8 cellular contexts compared by ENCODE assay signal in the genomic region with DNA sequence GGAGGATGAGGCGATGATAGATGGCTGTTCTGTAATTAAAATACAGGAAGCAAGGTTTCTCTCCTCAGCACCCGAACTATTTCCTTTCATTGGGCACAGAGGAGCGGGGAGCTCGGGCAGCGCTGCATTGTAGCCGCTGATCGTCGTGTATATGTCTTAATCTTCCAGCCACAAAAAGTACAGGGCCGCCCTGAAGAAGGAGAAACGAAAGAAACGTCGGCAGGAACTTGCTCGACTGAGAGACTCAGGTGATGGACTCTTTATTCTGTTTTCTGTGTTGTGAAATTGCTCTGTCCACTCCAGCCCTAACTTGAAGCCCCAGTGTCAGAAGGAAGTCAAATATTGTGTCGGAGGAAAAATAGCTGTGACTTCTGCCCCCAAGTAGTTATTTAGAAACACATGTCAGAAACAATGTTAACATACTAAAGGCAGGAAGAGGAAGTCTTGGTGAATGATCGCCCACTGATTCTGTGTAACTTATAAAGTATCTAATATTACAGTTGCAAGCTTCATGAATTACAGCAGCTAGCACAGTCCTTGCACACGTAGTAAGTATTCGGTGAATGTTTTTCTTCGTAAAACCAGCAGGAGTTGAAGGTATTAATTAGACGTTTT. TPM values are rescaled to one million over a fixed set of nuclear protein-coding genes. Genes with fewer than 3 reads are reported as not detected.
DNase-seq lines count a peak whose midpoint lies in the region; ATAC-seq and TF ChIP-seq lines count a peak whose summit lies in the region.

No MANE protein-coding gene starts in this region.

- peaks cover 7% of the 10 kb centered on the region for H3K36me3 ChIP-seq in lower lobe of right lung

- no peaks in the 10 kb centered on the region for H3K9me3 Mint-ChIP-seq in CD4-positive, alpha-beta T cell
- H3K9me3 Mint-ChIP-seq in activated CD4-positive, alpha-beta T cell treated with anti-CD3 and anti-CD28 coated beads, Interleukin-2, amount 10 ng/mL, durations not matched to agents 7 days and 5 days, result no peaks in the 10 kb centered on the region

- H3K27me3 ChIP-seq in CD4-positive, alpha-beta T cell (ENCODE audit: control insufficient read depth, insufficient read depth, low read length), result no peaks in the 10 kb centered on the region
- H3K27me3 ChIP-seq in lower lobe of right lung (ENCODE audit: low read depth), result no peaks in the 10 kb centered on the region

- TF ChIP-seq CTCF in CD4-positive, alpha-beta T cell (IDR thresholded peaks at IDR 0.05), result no peak
- TF ChIP-seq CTCF in cardiac fibroblast (IDR thresholded peaks at IDR 0.05; ENCODE audit: low read depth, low read length) (no peak), lower lobe of right lung (IDR thresholded peaks at IDR 0.05) (no peak)

- H3K4me1 ChIP-seq in lower lobe of right lung, result peaks cover 6% of the 10 kb centered on the region

- peak overlapping the region; percentile 72 for H3K4me3 ChIP-seq in Jurkat, Clone E6-1 (ENCODE audit: low read length)
- H3K4me3 ChIP-seq in cardiac fibroblast (replicated peaks in 1 of 2; ENCODE audit: low read depth in 2 of 2, low read length in 2 of 2), result peak overlapping the region; percentile 73 to 82
- peak overlapping the region; percentile 73 for H3K4me3 ChIP-seq in lower lobe of right lung

- peaks cover 31% of the 10 kb centered on the region for H3K36me3 Mint-ChIP-seq in CD4-positive, alpha-beta T cell (ENCODE audit: low read depth)
- H3K36me3 Mint-ChIP-seq in activated CD4-positive, alpha-beta T cell treated with anti-CD3 and anti-CD28 coated beads, Interleukin-2, amount 10 ng/mL, durations not matched to agents 7 days and 5 days (ENCODE audit: low read depth), result peaks cover 9% of the 10 kb centered on the region

- peaks cover 15% of the 10 kb centered on the region for H3K4me1 Mint-ChIP-seq in CD4-positive, alpha-beta T cell (ENCODE audit: low read depth)
- H3K4me1 Mint-ChIP-seq in activated CD4-positive, alpha-beta T cell treated with anti-CD3 and anti-CD28 coated beads, Interleukin-2, amount 10 ng/mL, durations not matched to agents 7 days and 5 days, result peaks cover 31% of the 10 kb centered on the region

- no peak for DNase-seq in CD4-positive, alpha-beta T cell
- no peak for DNase-seq in Jurkat, Clone E6-1 (ENCODE audit: low read depth, low spot score)
- peak; percentile 4 to 17 for DNase-seq in cardiac fibroblast (ENCODE audit: low read depth in 2 of 2)
- no peak for DNase-seq in lower lobe of right lung
- DNase-seq in activated CD4-positive, alpha-beta T cell treated with anti-CD3 and anti-CD28 coated beads, Interleukin-2, amount 10 ng/mL, durations not matched to agents 7 days and 5 days, result no peak
- DNase-seq in NCI-H1694 (lab: John Stamatoyannopoulos, UW), result no peak
- no peak for DNase-seq in activated T-cell treated with anti-CD3 and anti-CD28 coated beads for 4 hours

- ATAC-seq in CD4-positive, alpha-beta T cell (ENCODE audit: poor library complexity), result no peak
- ATAC-seq in GM21381 (IDR thresholded peaks at IDR 0.05; ENCODE audit: unreplicated experiment) (peak; percentile 6), lower lobe of right lung (peak; percentile 36 to 48)

- no peak overlapping the region for H3K4me3 Mint-ChIP-seq in CD4-positive, alpha-beta T cell
- H3K4me3 Mint-ChIP-seq in activated CD4-positive, alpha-beta T cell treated with anti-CD3 and anti-CD28 coated beads, Interleukin-2, amount 10 ng/mL, durations not matched to agents 7 days and 5 days, result no peak overlapping the region

- H3K27me3 Mint-ChIP-seq in CD4-positive, alpha-beta T cell, result no peaks in the 10 kb centered on the region
- no peaks in the 10 kb centered on the region for H3K27me3 Mint-ChIP-seq in activated CD4-positive, alpha-beta T cell treated with anti-CD3 and anti-CD28 coated beads, Interleukin-2, amount 10 ng/mL, durations not matched to agents 7 days and 5 days

- no peaks in the 10 kb centered on the region for H3K9me3 ChIP-seq in CD4-positive, alpha-beta T cell (ENCODE audit: control insufficient read depth, low read length)
- no peaks in the 10 kb centered on the region for H3K9me3 ChIP-seq in lower lobe of right lung

- POLR2A ChIA-PET in CD4-positive, alpha-beta T cell (lab: Charles Lee), result interaction anchor here (0.9 to 3.5 kb wide), 15 partner anchors 15 to 928 kb away, joined by 3 to 41 read pairs (median 5); a partner anchor contains a TSS
- POLR2A ChIA-PET in activated CD4-positive, alpha-beta T cell treated with anti-CD3 and anti-CD28 coated beads, Interleukin-2, amount 10 ng/mL, durations not matched to agents 7 days and 5 days (lab: Charles Lee), result no interaction called here

- CTCF ChIA-PET in CD4-positive, alpha-beta T cell (lab: Charles Lee), result interaction anchor here (0.6 to 1.6 kb wide), 7 partner anchors 9 to 146 kb away, joined by 3 to 6 read pairs (median 4); a partner anchor contains a TSS
- CTCF ChIA-PET in activated CD4-positive, alpha-beta T cell treated with anti-CD3 and anti-CD28 coated beads, Interleukin-2, amount 10 ng/mL, durations not matched to agents 7 days and 5 days (lab: Charles Lee), result interaction anchor here (0.8 to 1.7 kb wide), 3 partner anchors 15 to 32 kb away, joined by 3 to 6 read pairs (median 4); no protein-coding TSS in a partner anchor

- intact Hi-C loops in CD4-positive, alpha-beta T cell (cut with DNase I, micrococcal nuclease), result loop anchor here (5.0 to 10.0 kb wide), 4 partner anchors 39 to 456 kb away; a partner anchor contains a TSS
- intact Hi-C loops in lower lobe of right lung (cut with DNase I), result no loop called here

- peak overlapping the region; percentile 87 for H3K27ac ChIP-seq in CD4-positive, alpha-beta T cell (ENCODE audit: low read depth, low read length)
- H3K27ac ChIP-seq in lower lobe of right lung, result peak overlapping the region; percentile 87

- H3K27ac Mint-ChIP-seq in CD4-positive, alpha-beta T cell, result no peak overlapping the region
- H3K27ac Mint-ChIP-seq in activated CD4-positive, alpha-beta T cell treated with anti-CD3 and anti-CD28 coated beads, Interleukin-2, amount 10 ng/mL, durations not matched to agents 7 days and 5 days, result no peak overlapping the region

RNA-seq across cellular contexts. Expression of a gene that starts 0.6 kb away (rescaled TPM):
- total RNA-seq in CD4-positive, alpha-beta T cell, result 10 to 100 TPM; 18.4 to 21.1 TPM
- 14.4 TPM for polyA plus RNA-seq in Jurkat, Clone E6-1 (2012; ENCODE audit: insufficient read depth, insufficient read length)
- 11.3 TPM for total RNA-seq in lower lobe of right lung
- total RNA-seq in activated CD4-positive, alpha-beta T cell treated with anti-CD3 and anti-CD28 coated beads, Interleukin-2, amount 10 ng/mL, durations not matched to agents 7 days and 5 days, result 10 to 100 TPM; 16.5 to 17.2 TPM

RNA-seq across cellular contexts. Expression of a gene that starts 52.8 kb away (rescaled TPM):
- total RNA-seq in CD4-positive, alpha-beta T cell, result 10 to 100 TPM; 60.8 to 64.5 TPM
- 5.2 TPM for polyA plus RNA-seq in Jurkat, Clone E6-1 (2012; ENCODE audit: insufficient read depth, insufficient read length)
- 12.6 TPM for total RNA-seq in lower lobe of right lung
- 10 to 100 TPM; 23.0 to 24.4 TPM for total RNA-seq in activated CD4-positive, alpha-beta T cell treated with anti-CD3 and anti-CD28 coated beads, Interleukin-2, amount 10 ng/mL, durations not matched to agents 7 days and 5 days

Comparison
In these comparisons a context has a peak if more than half of its experiments do, and no peak if none do; other contexts are left out.
1. DNase-seq: peak in cardiac fibroblast (2 of 2); none in CD4-positive, alpha-beta T cell (0 of 10), Jurkat, Clone E6-1 (single experiment), lower lobe of right lung (single experiment), activated CD4-positive, alpha-beta T cell treated with anti-CD3 and anti-CD28 coated beads, Interleukin-2, amount 10 ng/mL, durations not matched to agents 7 days and 5 days (single experiment), NCI-H1694 (single experiment) and activated T-cell treated with anti-CD3 and anti-CD28 coated beads for 4 hours (single experiment).
2. Peak in every context shown above with its lines, with median percentiles within 50 percentile points of each other: H3K4me3 ChIP-seq.